In the genomic region with DNA sequence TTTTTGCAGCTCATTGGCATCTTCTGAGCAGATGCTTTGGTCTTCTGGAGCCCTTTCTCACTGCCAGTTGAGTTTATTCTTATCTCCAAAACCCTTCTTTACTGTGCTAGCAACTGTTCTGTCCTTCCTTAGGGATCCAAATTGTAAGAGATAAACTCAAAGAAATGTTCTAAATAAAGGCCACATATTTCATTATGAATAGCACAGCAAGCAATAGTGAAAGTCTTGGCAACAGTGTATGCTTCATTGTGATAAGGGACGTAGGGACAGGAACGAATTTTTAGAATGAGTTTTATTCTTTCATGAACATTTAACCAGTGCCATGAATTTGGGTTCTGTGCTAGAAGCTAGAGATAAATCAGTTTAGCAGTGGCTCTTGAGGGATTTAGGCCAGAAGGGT, we compare ENCODE assay signal across 33 cellular contexts.
"Had no signal": no experiment of that assay in that cellular context is flagged by ENCODE, and none has a peak within 500 bp of the region (broad histone marks: within the 10 kb centered on the region; RNA-seq: fewer than 3 reads in every experiment).

No MANE protein-coding gene starts in this region.

- H3K27ac Mint-ChIP-seq: activated CD4-positive, alpha-beta T cell treated with anti-CD3 and anti-CD28 coated beads, Interleukin-2, amount 10 ng/mL, durations not matched to agents 24 days and 14 days; activated CD8-positive, alpha-beta T cell treated with anti-CD3 and anti-CD28 coated beads for 36 hours; activated naive CD8-positive, alpha-beta T cell treated with anti-CD3 and anti-CD28 coated beads for 36 hours; activated T-cell treated with anti-CD3 and anti-CD28 coated beads, Interleukin-2, amount 50 U/mL, for 72 hours had no signal

- ATAC-seq: activated CD8-positive, alpha-beta T cell treated with anti-CD3 and anti-CD28 coated beads for 36 hours; activated T-cell treated with anti-CD3 and anti-CD28 coated beads, Interleukin-2, amount 50 U/mL, for 72 hours; activated T-helper 17 cell treated with anti-CD3 and anti-CD28 coated beads, Interleukin-2, amount 50 U/mL, for 72 hours; PC-3 had no signal

- H3K36me3 ChIP-seq: brain microvascular endothelial cell, Peyer's patch had no signal

- H3K27me3 ChIP-seq: brain microvascular endothelial cell, Peyer's patch had no signal

- H3K9me3 ChIP-seq: Peyer's patch had no signal

- H3K27me3 Mint-ChIP-seq: activated CD4-positive, alpha-beta T cell treated with anti-CD3 and anti-CD28 coated beads, Interleukin-2, amount 10 ng/mL, durations not matched to agents 24 days and 14 days; activated CD8-positive, alpha-beta T cell treated with anti-CD3 and anti-CD28 coated beads for 36 hours; activated naive CD8-positive, alpha-beta T cell treated with anti-CD3 and anti-CD28 coated beads for 36 hours; activated T-helper 17 cell treated with anti-CD3 and anti-CD28 coated beads, Interleukin-2, amount 50 U/mL, for 72 hours had no signal

- H3K4me3 ChIP-seq: Peyer's patch had no signal

- H3K9me3 Mint-ChIP-seq: activated CD4-positive, alpha-beta T cell treated with anti-CD3 and anti-CD28 coated beads, Interleukin-2, amount 10 ng/mL, durations not matched to agents 24 days and 14 days; activated CD8-positive, alpha-beta T cell treated with anti-CD3 and anti-CD28 coated beads for 36 hours; activated naive CD8-positive, alpha-beta T cell treated with anti-CD3 and anti-CD28 coated beads for 36 hours; activated T-cell treated with anti-CD3 and anti-CD28 coated beads, Interleukin-2, amount 50 U/mL, for 72 hours; activated T-helper 17 cell treated with anti-CD3 and anti-CD28 coated beads, Interleukin-2, amount 50 U/mL, for 72 hours had no signal

- H3K4me3 Mint-ChIP-seq: activated CD4-positive, alpha-beta T cell treated with anti-CD3 and anti-CD28 coated beads, Interleukin-2, amount 10 ng/mL, durations not matched to agents 24 days and 14 days; activated CD8-positive, alpha-beta T cell treated with anti-CD3 and anti-CD28 coated beads for 36 hours; activated naive CD8-positive, alpha-beta T cell treated with anti-CD3 and anti-CD28 coated beads for 36 hours; activated T-cell treated with anti-CD3 and anti-CD28 coated beads, Interleukin-2, amount 50 U/mL, for 72 hours; activated T-helper 17 cell treated with anti-CD3 and anti-CD28 coated beads, Interleukin-2, amount 50 U/mL, for 72 hours had no signal

- H3K27ac ChIP-seq: brain microvascular endothelial cell had no signal

- DNase-seq: activated CD4-positive, alpha-beta T cell treated with anti-CD3 and anti-CD28 coated beads, Interleukin-2, amount 10 ng/mL, durations not matched to agents 24 days and 14 days; activated CD4-positive, alpha-beta T cell treated with anti-CD3 and anti-CD28 coated beads, Interleukin-2, amount 50 U/mL, for 4 hours; activated CD8-positive, alpha-beta T cell treated with anti-CD3 and anti-CD28 coated beads for 36 hours; activated effector memory CD4-positive, alpha-beta T cell treated with anti-CD3 and anti-CD28 coated beads, Interleukin-2, amount 50 U/mL, for 16 hours; activated naive CD4-positive, alpha-beta T cell; activated naive CD4-positive, alpha-beta T cell treated with anti-CD3 and anti-CD28 coated beads, Interleukin-2, amount 50 U/mL, for 16 hours; activated naive CD8-positive, alpha-beta T cell treated with anti-CD3 and anti-CD28 coated beads for 36 hours; activated T-cell treated with anti-CD3 and anti-CD28 coated beads, Interleukin-2, amount 50 U/mL, for 1 hour; activated T-cell treated with anti-CD3 and anti-CD28 coated beads, Interleukin-2, amount 50 U/mL, for 72 hours; amniotic stem cell; aorta; brain microvascular endothelial cell; KG1; MM.1S; MV-4-11; NCI-H1092; NCI-H1436 treated with DMSO at 0.1 percent for 48 hours; NCI-H1694 treated with DMSO at 0.1 percent for 48 hours; NCI-H2029 treated with DMSO at 0.1 percent for 48 hours; NCI-H2107; NCI-H2171 treated with DMSO at 0.1 percent for 48 hours; NCI-H2227 treated with DMSO at 0.1 percent for 48 hours; NCI-H446; NCI-H510A treated with DMSO at 0.1 percent for 48 hours; NCI-H69; NCI-H82; PC-3; Peyer's patch; RPMI8226; SW 1271; T-helper 1 cell; T1000 had no signal

- H3K36me3 Mint-ChIP-seq: activated naive CD8-positive, alpha-beta T cell treated with anti-CD3 and anti-CD28 coated beads for 36 hours had no signal
